ENCODE assay signal across 1 cellular context in the genomic region with DNA sequence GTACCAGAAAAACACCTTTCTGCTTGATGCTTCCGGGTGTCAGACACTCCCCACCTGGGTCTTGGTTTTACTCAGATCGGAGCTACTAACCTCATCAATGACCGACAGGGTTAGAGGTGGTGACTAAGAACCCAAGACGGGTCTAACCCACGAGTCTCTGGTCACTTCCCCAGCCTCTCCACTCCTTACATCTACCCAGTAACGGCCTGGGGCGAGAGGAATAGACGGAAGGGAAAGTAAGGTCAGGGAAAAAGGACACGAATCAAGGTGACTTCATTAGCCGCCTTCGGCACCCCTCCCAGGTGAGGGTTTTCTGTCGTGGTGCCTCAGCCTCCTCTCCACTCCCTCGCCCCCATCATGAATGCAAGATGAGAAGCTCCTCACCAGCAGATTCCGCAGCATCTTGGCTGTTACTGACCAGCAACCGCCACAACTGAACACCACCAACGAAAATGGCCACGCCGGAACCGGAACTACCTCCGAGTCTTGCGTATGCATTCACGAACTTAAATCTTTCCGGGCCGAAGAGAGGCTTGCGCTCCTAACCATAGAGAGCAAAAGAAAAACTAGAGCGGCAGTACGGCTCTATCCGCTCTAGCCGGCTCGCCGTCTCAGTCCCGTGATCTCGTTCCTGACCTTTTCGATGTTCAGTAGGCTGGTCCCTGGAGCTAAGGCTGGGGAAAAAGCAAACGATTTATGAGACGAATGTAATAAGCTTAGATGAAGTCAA.
TF ChIP-seq lines count a peak whose summit lies in the region.

A gene with protein sequence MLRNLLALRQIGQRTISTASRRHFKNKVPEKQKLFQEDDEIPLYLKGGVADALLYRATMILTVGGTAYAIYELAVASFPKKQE (minus strand): TSS at position 469 of the 730 bp plus-strand sequence. CDS start 67 bp downstream, at position 402.

TF ChIP-seq in HepG2, 621 proteins besides CTCF, POLR2A, EP300 and RAD21 (continued from another document and continues in another):
- TF ChIP-seq, protein P1, sequence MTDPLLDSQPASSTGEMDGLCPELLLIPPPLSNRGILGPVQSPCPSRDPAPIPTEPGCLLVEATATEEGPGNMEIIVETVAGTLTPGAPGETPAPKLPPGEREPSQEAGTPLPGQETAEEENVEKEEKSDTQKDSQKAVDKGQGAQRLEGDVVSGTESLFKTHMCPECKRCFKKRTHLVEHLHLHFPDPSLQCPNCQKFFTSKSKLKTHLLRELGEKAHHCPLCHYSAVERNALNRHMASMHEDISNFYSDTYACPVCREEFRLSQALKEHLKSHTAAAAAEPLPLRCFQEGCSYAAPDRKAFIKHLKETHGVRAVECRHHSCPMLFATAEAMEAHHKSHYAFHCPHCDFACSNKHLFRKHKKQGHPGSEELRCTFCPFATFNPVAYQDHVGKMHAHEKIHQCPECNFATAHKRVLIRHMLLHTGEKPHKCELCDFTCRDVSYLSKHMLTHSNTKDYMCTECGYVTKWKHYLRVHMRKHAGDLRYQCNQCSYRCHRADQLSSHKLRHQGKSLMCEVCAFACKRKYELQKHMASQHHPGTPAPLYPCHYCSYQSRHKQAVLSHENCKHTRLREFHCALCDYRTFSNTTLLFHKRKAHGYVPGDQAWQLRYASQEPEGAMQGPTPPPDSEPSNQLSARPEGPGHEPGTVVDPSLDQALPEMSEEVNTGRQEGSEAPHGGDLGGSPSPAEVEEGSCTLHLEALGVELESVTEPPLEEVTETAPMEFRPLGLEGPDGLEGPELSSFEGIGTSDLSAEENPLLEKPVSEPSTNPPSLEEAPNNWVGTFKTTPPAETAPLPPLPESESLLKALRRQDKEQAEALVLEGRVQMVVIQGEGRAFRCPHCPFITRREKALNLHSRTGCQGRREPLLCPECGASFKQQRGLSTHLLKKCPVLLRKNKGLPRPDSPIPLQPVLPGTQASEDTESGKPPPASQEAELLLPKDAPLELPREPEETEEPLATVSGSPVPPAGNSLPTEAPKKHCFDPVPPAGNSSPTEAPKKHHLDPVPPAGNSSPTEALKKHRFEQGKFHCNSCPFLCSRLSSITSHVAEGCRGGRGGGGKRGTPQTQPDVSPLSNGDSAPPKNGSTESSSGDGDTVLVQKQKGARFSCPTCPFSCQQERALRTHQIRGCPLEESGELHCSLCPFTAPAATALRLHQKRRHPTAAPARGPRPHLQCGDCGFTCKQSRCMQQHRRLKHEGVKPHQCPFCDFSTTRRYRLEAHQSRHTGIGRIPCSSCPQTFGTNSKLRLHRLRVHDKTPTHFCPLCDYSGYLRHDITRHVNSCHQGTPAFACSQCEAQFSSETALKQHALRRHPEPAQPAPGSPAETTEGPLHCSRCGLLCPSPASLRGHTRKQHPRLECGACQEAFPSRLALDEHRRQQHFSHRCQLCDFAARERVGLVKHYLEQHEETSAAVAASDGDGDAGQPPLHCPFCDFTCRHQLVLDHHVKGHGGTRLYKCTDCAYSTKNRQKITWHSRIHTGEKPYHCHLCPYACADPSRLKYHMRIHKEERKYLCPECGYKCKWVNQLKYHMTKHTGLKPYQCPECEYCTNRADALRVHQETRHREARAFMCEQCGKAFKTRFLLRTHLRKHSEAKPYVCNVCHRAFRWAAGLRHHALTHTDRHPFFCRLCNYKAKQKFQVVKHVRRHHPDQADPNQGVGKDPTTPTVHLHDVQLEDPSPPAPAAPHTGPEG (CRISPR knock-in tag; IDR thresholded peaks at IDR 0.05): no peak
- TF ChIP-seq RFX3 (CRISPR knock-in tag; IDR thresholded peaks at IDR 0.05): no peak
- peak; percentile 48; the same call in 1 of the 2 replicates for TF ChIP-seq SOX5 (CRISPR knock-in tag; IDR thresholded peaks at IDR 0.05; ENCODE audit: borderline replicate concordance)
- no peak for TF ChIP-seq ZNF180 (CRISPR knock-in tag; IDR thresholded peaks at IDR 0.05; ENCODE audit: borderline replicate concordance, low read depth)
- no peak for TF ChIP-seq REL (CRISPR knock-in tag; conservative IDR thresholded peaks at IDR 0.05)
- TF ChIP-seq ZNF510 (CRISPR knock-in tag; IDR thresholded peaks at IDR 0.05; ENCODE audit: low read depth): no peak
- TF ChIP-seq, protein P2, sequence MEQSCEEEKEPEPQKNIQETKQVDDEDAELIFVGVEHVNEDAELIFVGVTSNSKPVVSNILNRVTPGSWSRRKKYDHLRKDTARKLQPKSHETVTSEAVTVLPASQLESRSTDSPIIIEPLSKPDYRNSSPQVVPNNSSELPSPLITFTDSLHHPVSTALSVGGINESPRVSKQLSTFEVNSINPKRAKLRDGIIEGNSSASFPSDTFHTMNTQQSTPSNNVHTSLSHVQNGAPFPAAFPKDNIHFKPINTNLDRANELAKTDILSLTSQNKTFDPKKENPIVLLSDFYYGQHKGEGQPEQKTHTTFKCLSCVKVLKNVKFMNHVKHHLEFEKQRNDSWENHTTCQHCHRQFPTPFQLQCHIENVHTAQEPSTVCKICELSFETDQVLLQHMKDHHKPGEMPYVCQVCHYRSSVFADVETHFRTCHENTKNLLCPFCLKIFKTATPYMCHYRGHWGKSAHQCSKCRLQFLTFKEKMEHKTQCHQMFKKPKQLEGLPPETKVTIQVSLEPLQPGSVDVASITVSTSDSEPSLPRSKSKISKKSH (CRISPR knock-in tag; IDR thresholded peaks at IDR 0.05; ENCODE audit: borderline replicate concordance): peak; percentile 66; the same call in 1 of the 2 replicates
- no peak for TF ChIP-seq POLR2AphosphoS2 (IDR thresholded peaks at IDR 0.05; ENCODE audit: low read depth, low read length)
- peak; percentile 53 for TF ChIP-seq NCOA2 (CRISPR knock-in tag; IDR thresholded peaks at IDR 0.05)
- TF ChIP-seq, protein P3, sequence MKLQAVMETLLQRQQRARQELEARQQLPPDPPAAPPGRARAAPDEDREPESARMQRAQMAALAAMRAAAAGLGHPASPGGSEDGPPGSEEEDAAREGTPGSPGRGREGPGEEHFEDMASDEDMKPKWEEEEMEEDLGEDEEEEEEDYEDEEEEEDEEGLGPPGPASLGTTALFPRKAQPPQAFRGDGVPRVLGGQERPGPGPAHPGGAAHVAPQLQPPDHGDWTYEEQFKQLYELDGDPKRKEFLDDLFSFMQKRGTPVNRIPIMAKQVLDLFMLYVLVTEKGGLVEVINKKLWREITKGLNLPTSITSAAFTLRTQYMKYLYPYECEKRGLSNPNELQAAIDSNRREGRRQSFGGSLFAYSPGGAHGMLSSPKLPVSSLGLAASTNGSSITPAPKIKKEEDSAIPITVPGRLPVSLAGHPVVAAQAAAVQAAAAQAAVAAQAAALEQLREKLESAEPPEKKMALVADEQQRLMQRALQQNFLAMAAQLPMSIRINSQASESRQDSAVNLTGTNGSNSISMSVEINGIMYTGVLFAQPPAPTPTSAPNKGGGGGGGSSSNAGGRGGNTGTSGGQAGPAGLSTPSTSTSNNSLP (IDR thresholded peaks at IDR 0.05; ENCODE audit: low read depth, low read length): peak; percentile 43; the same call in 1 of the 2 replicates
- no peak for TF ChIP-seq ZNF660 (CRISPR knock-in tag; IDR thresholded peaks at IDR 0.05; ENCODE audit: borderline replicate concordance, low read depth)
- TF ChIP-seq, protein P4, sequence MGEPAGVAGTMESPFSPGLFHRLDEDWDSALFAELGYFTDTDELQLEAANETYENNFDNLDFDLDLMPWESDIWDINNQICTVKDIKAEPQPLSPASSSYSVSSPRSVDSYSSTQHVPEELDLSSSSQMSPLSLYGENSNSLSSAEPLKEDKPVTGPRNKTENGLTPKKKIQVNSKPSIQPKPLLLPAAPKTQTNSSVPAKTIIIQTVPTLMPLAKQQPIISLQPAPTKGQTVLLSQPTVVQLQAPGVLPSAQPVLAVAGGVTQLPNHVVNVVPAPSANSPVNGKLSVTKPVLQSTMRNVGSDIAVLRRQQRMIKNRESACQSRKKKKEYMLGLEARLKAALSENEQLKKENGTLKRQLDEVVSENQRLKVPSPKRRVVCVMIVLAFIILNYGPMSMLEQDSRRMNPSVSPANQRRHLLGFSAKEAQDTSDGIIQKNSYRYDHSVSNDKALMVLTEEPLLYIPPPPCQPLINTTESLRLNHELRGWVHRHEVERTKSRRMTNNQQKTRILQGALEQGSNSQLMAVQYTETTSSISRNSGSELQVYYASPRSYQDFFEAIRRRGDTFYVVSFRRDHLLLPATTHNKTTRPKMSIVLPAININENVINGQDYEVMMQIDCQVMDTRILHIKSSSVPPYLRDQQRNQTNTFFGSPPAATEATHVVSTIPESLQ (CRISPR knock-in tag; conservative IDR thresholded peaks at IDR 0.05): no peak
- TF ChIP-seq GPN1 (CRISPR knock-in tag; IDR thresholded peaks at IDR 0.05; ENCODE audit: borderline replicate concordance): no peak
- TF ChIP-seq ZBTB21 (CRISPR knock-in tag; IDR thresholded peaks at IDR 0.05): peak; percentile 91
- peak; percentile 65; the same call in 1 of the 2 replicates for TF ChIP-seq ZNF816 (CRISPR knock-in tag; IDR thresholded peaks at IDR 0.05; ENCODE audit: borderline replicate concordance)
- TF ChIP-seq ZNF232 (CRISPR knock-in tag; IDR thresholded peaks at IDR 0.05; ENCODE audit: borderline replicate concordance): peak; percentile 55; the same call in 1 of the 2 replicates
- TF ChIP-seq BRD4 (CRISPR knock-in tag; IDR thresholded peaks at IDR 0.05): peak; percentile 79
- no peak; the same call in 1 of the 2 replicates for TF ChIP-seq GTF2F1 (IDR thresholded peaks at IDR 0.05; ENCODE audit: low read length)
- TF ChIP-seq ZNF333 (CRISPR knock-in tag; IDR thresholded peaks at IDR 0.05; ENCODE audit: borderline replicate concordance): no peak
- no peak for TF ChIP-seq SMC3 (IDR thresholded peaks at IDR 0.05; ENCODE audit: low read length)
- TF ChIP-seq ISL2 (CRISPR knock-in tag; IDR thresholded peaks at IDR 0.05): peak; percentile 71
- TF ChIP-seq, protein P5, sequence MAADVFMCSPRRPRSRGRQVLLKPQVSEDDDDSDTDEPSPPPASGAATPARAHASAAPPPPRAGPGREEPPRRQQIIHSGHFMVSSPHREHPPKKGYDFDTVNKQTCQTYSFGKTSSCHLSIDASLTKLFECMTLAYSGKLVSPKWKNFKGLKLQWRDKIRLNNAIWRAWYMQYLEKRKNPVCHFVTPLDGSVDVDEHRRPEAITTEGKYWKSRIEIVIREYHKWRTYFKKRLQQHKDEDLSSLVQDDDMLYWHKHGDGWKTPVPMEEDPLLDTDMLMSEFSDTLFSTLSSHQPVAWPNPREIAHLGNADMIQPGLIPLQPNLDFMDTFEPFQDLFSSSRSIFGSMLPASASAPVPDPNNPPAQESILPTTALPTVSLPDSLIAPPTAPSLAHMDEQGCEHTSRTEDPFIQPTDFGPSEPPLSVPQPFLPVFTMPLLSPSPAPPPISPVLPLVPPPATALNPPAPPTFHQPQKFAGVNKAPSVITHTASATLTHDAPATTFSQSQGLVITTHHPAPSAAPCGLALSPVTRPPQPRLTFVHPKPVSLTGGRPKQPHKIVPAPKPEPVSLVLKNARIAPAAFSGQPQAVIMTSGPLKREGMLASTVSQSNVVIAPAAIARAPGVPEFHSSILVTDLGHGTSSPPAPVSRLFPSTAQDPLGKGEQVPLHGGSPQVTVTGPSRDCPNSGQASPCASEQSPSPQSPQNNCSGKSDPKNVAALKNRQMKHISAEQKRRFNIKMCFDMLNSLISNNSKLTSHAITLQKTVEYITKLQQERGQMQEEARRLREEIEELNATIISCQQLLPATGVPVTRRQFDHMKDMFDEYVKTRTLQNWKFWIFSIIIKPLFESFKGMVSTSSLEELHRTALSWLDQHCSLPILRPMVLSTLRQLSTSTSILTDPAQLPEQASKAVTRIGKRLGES (CRISPR knock-in tag; IDR thresholded peaks at IDR 0.05; ENCODE audit: borderline replicate concordance): no peak
- TF ChIP-seq MEF2D (CRISPR knock-in tag; IDR thresholded peaks at IDR 0.05): no peak; the same call in none of the 2 replicates
- TF ChIP-seq, protein P6, sequence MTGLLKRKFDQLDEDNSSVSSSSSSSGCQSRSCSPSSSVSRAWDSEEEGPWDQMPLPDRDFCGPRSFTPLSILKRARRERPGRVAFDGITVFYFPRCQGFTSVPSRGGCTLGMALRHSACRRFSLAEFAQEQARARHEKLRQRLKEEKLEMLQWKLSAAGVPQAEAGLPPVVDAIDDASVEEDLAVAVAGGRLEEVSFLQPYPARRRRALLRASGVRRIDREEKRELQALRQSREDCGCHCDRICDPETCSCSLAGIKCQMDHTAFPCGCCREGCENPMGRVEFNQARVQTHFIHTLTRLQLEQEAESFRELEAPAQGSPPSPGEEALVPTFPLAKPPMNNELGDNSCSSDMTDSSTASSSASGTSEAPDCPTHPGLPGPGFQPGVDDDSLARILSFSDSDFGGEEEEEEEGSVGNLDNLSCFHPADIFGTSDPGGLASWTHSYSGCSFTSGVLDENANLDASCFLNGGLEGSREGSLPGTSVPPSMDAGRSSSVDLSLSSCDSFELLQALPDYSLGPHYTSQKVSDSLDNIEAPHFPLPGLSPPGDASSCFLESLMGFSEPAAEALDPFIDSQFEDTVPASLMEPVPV (CRISPR knock-in tag; IDR thresholded peaks at IDR 0.05): no peak
- peak; percentile 91 for TF ChIP-seq YY1 (IDR thresholded peaks at IDR 0.05; ENCODE audit: insufficient read depth, insufficient replicate concordance, low read depth, low read length)
- TF ChIP-seq ZNF263 (CRISPR knock-in tag; IDR thresholded peaks at IDR 0.05): no peak
- TF ChIP-seq, protein P7, sequence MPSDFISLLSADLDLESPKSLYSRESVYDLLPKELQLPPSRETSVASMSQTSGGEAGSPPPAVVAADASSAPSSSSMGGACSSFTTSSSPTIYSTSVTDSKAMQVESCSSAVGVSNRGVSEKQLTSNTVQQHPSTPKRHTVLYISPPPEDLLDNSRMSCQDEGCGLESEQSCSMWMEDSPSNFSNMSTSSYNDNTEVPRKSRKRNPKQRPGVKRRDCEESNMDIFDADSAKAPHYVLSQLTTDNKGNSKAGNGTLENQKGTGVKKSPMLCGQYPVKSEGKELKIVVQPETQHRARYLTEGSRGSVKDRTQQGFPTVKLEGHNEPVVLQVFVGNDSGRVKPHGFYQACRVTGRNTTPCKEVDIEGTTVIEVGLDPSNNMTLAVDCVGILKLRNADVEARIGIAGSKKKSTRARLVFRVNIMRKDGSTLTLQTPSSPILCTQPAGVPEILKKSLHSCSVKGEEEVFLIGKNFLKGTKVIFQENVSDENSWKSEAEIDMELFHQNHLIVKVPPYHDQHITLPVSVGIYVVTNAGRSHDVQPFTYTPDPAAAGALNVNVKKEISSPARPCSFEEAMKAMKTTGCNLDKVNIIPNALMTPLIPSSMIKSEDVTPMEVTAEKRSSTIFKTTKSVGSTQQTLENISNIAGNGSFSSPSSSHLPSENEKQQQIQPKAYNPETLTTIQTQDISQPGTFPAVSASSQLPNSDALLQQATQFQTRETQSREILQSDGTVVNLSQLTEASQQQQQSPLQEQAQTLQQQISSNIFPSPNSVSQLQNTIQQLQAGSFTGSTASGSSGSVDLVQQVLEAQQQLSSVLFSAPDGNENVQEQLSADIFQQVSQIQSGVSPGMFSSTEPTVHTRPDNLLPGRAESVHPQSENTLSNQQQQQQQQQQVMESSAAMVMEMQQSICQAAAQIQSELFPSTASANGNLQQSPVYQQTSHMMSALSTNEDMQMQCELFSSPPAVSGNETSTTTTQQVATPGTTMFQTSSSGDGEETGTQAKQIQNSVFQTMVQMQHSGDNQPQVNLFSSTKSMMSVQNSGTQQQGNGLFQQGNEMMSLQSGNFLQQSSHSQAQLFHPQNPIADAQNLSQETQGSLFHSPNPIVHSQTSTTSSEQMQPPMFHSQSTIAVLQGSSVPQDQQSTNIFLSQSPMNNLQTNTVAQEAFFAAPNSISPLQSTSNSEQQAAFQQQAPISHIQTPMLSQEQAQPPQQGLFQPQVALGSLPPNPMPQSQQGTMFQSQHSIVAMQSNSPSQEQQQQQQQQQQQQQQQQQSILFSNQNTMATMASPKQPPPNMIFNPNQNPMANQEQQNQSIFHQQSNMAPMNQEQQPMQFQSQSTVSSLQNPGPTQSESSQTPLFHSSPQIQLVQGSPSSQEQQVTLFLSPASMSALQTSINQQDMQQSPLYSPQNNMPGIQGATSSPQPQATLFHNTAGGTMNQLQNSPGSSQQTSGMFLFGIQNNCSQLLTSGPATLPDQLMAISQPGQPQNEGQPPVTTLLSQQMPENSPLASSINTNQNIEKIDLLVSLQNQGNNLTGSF (CRISPR knock-in tag; IDR thresholded peaks at IDR 0.05): no peak
- TF ChIP-seq MED1 (CRISPR knock-in tag; IDR thresholded peaks at IDR 0.05): no peak; the same call in none of the 2 replicates
- no peak for TF ChIP-seq RBAK (CRISPR knock-in tag; IDR thresholded peaks at IDR 0.05)
- no peak for TF ChIP-seq ZBTB7B (CRISPR knock-in tag; IDR thresholded peaks at IDR 0.05)
- TF ChIP-seq FOXJ3 (CRISPR knock-in tag; IDR thresholded peaks at IDR 0.05; ENCODE audit: borderline replicate concordance): peak; percentile 14; the same call in 1 of the 2 replicates
- TF ChIP-seq ZNF550 (CRISPR knock-in tag; IDR thresholded peaks at IDR 0.05; ENCODE audit: borderline replicate concordance): no peak
